Comparison of ENCODE assay signal across 8 cellular contexts in the genomic region with DNA sequence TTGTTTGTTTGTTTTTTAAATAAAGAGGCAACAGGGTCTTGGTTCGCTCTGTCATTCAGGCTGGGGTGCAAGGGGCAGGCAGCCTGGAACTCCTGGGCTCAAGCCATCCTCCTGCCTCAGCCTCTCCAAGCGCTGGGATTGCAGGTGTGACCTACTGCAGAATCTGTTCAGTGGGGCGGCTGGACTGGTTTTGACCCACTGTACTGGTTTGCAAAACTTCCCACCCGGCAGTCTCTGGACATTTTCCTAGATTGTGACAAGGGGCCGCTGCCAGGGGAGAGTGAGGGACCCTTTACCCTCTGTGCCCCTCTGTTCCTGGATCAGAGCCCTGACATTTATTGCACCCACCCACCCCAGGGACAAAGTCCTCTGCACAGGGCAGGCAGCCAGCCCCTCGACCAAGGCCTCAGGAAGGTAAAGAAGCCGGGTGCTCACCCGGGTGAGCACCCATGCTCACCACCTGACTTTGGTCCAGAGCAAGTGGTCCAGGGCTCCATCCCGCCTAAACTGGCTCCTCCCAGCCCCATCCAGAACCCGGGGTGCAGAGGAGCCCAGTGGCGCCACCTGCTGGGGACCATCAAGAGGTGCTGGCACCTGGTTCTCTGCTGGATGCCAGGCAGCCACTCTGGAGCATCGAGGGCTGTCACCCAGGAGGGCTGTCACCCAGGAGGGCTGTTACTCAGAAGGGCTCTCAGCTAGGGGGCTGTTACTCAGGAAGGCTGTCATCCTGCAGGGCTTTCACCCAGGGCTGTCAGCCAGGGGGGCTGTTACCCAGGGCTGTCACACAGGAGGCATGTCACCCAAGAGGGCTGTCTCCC.
DNase-seq lines count a peak whose midpoint lies in the region; ATAC-seq and TF ChIP-seq lines count a peak whose summit lies in the region.

No MANE protein-coding gene starts in this region.

- no peaks in the 10 kb centered on the region for H3K36me3 ChIP-seq in cardiac muscle cell

- no peaks in the 10 kb centered on the region for H3K9me3 ChIP-seq in cardiac muscle cell (ENCODE audit: low read depth)

- no peak overlapping the region for H3K27ac ChIP-seq in cardiac muscle cell

- intact Hi-C loops in Right ventricle myocardium inferior (cut with DNase I): no loop called here

- no peak overlapping the region for H3K4me3 ChIP-seq in cardiac muscle cell

- no peaks in the 10 kb centered on the region for H3K4me1 Mint-ChIP-seq in immature natural killer cell

- peak; percentile 28 to 33 for DNase-seq in cardiac muscle cell (ENCODE audit: low read depth in 1 of 2, low spot score in 1 of 2)
- no peak for DNase-seq in Right ventricle myocardium inferior (ENCODE audit: missing footprints)
- DNase-seq in NCI-H226: peak; percentile 3
- peak; percentile 12 for DNase-seq in activated naive CD4-positive, alpha-beta T cell treated with Interleukin-2 at 50 U/mL for 16 hours
- DNase-seq in immature natural killer cell: peak in 2 of 3 donors; percentile 8 to 10
- peak; percentile 21 for DNase-seq in stimulated activated CD8-positive, alpha-beta memory T cell treated with anti-CD3 and anti-CD28 coated beads, Interleukin-7, amount 100 ng/mL, for 24 hours (ENCODE audit: low read depth)
- no peak for DNase-seq in NCI-H1092 treated with DMSO at 0.1 percent for 48 hours (lab: John Stamatoyannopoulos, UW)

- H3K27me3 Mint-ChIP-seq in immature natural killer cell (ENCODE audit: low read depth in 3 of 3): peaks cover 2 to 7% (median 5%) of the 10 kb centered on the region in 3 donors

- no peaks in the 10 kb centered on the region for H3K9me3 Mint-ChIP-seq in immature natural killer cell

- H3K4me3 Mint-ChIP-seq in immature natural killer cell: no peak overlapping the region

- H3K4me1 ChIP-seq in cardiac muscle cell (ENCODE audit: low read depth): no peaks in the 10 kb centered on the region

- TF ChIP-seq CTCF in cardiac muscle cell (IDR thresholded peaks at IDR 0.05; ENCODE audit: low read depth, low read length): peak; percentile 74

- peaks cover 0 to 3% (median 0%) of the 10 kb centered on the region in 3 donors for H3K36me3 Mint-ChIP-seq in immature natural killer cell

- no peak overlapping the region for H3K27ac Mint-ChIP-seq in immature natural killer cell

- ATAC-seq in Right ventricle myocardium inferior (no peak), GM18867 (IDR thresholded peaks at IDR 0.05; ENCODE audit: unreplicated experiment) (no peak)

- H3K27me3 ChIP-seq in cardiac muscle cell: no peaks in the 10 kb centered on the region

Comparison
In these comparisons a context has a peak if more than half of its experiments do, and no peak if none do; other contexts are left out.
1. DNase-seq: peak in cardiac muscle cell (2 of 2), NCI-H226 (single experiment), activated naive CD4-positive, alpha-beta T cell treated with Interleukin-2 at 50 U/mL for 16 hours (single experiment), immature natural killer cell (2 of 3) and stimulated activated CD8-positive, alpha-beta memory T cell treated with anti-CD3 and anti-CD28 coated beads, Interleukin-7, amount 100 ng/mL, for 24 hours (single experiment); none in Right ventricle myocardium inferior (single experiment) and NCI-H1092 treated with DMSO at 0.1 percent for 48 hours (single experiment).